ENCODE assay signal across 23 cellular contexts in genomic region chr5:135051872-135052271, GRCh38. TPM values are rescaled to one million over a fixed set of nuclear protein-coding genes. Genes with fewer than 3 reads are reported as not detected.
"Had no signal": no experiment of that assay in that cellular context is flagged by ENCODE, and none has a peak within 500 bp of the region (broad histone marks: within the 10 kb centered on the region; RNA-seq: fewer than 3 reads in every experiment).

No MANE protein-coding gene starts in this region.

- H3K36me3 Mint-ChIP-seq: activated naive CD4-positive, alpha-beta T cell treated with anti-CD3 and anti-CD28 coated beads, Interleukin-2, amount 50 U/mL, for 24 hours had no signal

- H3K27me3 ChIP-seq: ascending aorta had no signal

- H3K9me3 ChIP-seq: ascending aorta, esophagus muscularis mucosa, gastrocnemius medialis, mucosa of descending colon, upper lobe of right lung had no signal

- H3K27ac Mint-ChIP-seq: activated CD8-positive, alpha-beta T cell treated with anti-CD3 and anti-CD28 coated beads, Interleukin-2, amount 10 ng/mL, durations not matched to agents 7 days and 5 days; activated naive CD4-positive, alpha-beta T cell treated with anti-CD3 and anti-CD28 coated beads, Interleukin-2, amount 50 U/mL, for 24 hours; effector memory CD8-positive, alpha-beta T cell; stimulated activated naive B cell treated with anti-CD40 and anti-IgM and Interleukin-4, amounts not matched to agents 10 μg/mL and 1 μg/mL and 100 μg/mL, for 72 hours; T-helper 1 cell treated with Interleukin-12 subunit alpha and Interleukin-12 subunit beta and Interleukin-4 antibody, amounts not matched to agents 30 μg/mL and 1 μg/mL, for 36 hours had no signal

- FAIRE-seq: colon had no signal

- H3K27ac ChIP-seq: ascending aorta, brain microvascular endothelial cell, dorsolateral prefrontal cortex, esophagus muscularis mucosa, gastrocnemius medialis, upper lobe of right lung had no signal

- H3K4me1 ChIP-seq: upper lobe of right lung had no signal

- H3K4me1 Mint-ChIP-seq: activated naive CD4-positive, alpha-beta T cell treated with anti-CD3 and anti-CD28 coated beads, Interleukin-2, amount 50 U/mL, for 24 hours; neural crest cell had no signal

- H3K4me3 Mint-ChIP-seq: activated CD8-positive, alpha-beta T cell treated with anti-CD3 and anti-CD28 coated beads, Interleukin-2, amount 10 ng/mL, durations not matched to agents 7 days and 5 days; activated naive CD4-positive, alpha-beta T cell treated with anti-CD3 and anti-CD28 coated beads, Interleukin-2, amount 50 U/mL, for 24 hours; effector memory CD8-positive, alpha-beta T cell; neural crest cell; stimulated activated naive B cell treated with anti-CD40 and anti-IgM and Interleukin-4, amounts not matched to agents 10 μg/mL and 1 μg/mL and 100 μg/mL, for 72 hours; T-helper 1 cell treated with Interleukin-12 subunit alpha and Interleukin-12 subunit beta and Interleukin-4 antibody, amounts not matched to agents 30 μg/mL and 1 μg/mL, for 36 hours had no signal

- H3K36me3 ChIP-seq: ascending aorta, brain microvascular endothelial cell, esophagus muscularis mucosa, gastrocnemius medialis, upper lobe of right lung had no signal

- H3K4me3 ChIP-seq: ascending aorta, dorsolateral prefrontal cortex, esophagus muscularis mucosa, gastrocnemius medialis, mucosa of descending colon, upper lobe of right lung had no signal

- H3K9me3 Mint-ChIP-seq: activated naive CD4-positive, alpha-beta T cell treated with anti-CD3 and anti-CD28 coated beads, Interleukin-2, amount 50 U/mL, for 24 hours; effector memory CD8-positive, alpha-beta T cell; neural crest cell; stimulated activated naive B cell treated with anti-CD40 and anti-IgM and Interleukin-4, amounts not matched to agents 10 μg/mL and 1 μg/mL and 100 μg/mL, for 72 hours; T-helper 1 cell treated with Interleukin-12 subunit alpha and Interleukin-12 subunit beta and Interleukin-4 antibody, amounts not matched to agents 30 μg/mL and 1 μg/mL, for 36 hours had no signal

- ATAC-seq: activated CD8-positive, alpha-beta T cell treated with anti-CD3 and anti-CD28 coated beads, Interleukin-2, amount 10 ng/mL, durations not matched to agents 7 days and 5 days; effector memory CD8-positive, alpha-beta T cell; gastrocnemius medialis; left cardiac atrium; mucosa of descending colon; stimulated activated naive B cell treated with anti-CD40 and anti-IgM and Interleukin-4, amounts not matched to agents 10 μg/mL and 1 μg/mL and 100 μg/mL, for 72 hours; upper lobe of right lung had no signal

- DNase-seq: activated CD4-positive, alpha-beta T cell treated with anti-CD3 and anti-CD28 coated beads for 1 hour; activated CD4-positive, alpha-beta T cell treated with anti-CD3 and anti-CD28 coated beads, Interleukin-2, amount 50 U/mL, for 1 hour; activated CD8-positive, alpha-beta T cell treated with anti-CD3 and anti-CD28 coated beads, Interleukin-2, amount 10 ng/mL, durations not matched to agents 7 days and 5 days; activated gamma-delta T cell treated with Interleukin-2 at 50 U/mL for 16 hours; brain microvascular endothelial cell; central memory CD4-positive, alpha-beta T cell; dorsolateral prefrontal cortex; effector memory CD8-positive, alpha-beta T cell; gastrocnemius medialis; hypothalamus; left cardiac atrium; mesenchymal stem cell; mucosa of descending colon; stimulated activated CD4-positive, alpha-beta T cell treated with anti-CD3 and anti-CD28 coated beads, Interleukin-2, amount 100 ng/mL, for 48 hours; stimulated activated CD8-positive, alpha-beta memory T cell treated with anti-CD3 and anti-CD28 coated beads, Interleukin-4, amount 100 ng/mL, for 48 hours; stimulated activated naive B cell treated with anti-CD40 and anti-IgM and Interleukin-4, amounts not matched to agents 10 μg/mL and 1 μg/mL and 100 μg/mL, for 72 hours; upper lobe of right lung had no signal

RNA-seq across cellular contexts. Expression of gene PITX1, which starts 17.8 kb away (rescaled TPM):
- total RNA-seq: activated CD8-positive, alpha-beta T cell treated with anti-CD3 and anti-CD28 coated beads, Interleukin-2, amount 10 ng/mL, durations not matched to agents 7 days and 5 days; left cardiac atrium; neural crest cell; upper lobe of right lung had no signal
